In the genomic region with DNA sequence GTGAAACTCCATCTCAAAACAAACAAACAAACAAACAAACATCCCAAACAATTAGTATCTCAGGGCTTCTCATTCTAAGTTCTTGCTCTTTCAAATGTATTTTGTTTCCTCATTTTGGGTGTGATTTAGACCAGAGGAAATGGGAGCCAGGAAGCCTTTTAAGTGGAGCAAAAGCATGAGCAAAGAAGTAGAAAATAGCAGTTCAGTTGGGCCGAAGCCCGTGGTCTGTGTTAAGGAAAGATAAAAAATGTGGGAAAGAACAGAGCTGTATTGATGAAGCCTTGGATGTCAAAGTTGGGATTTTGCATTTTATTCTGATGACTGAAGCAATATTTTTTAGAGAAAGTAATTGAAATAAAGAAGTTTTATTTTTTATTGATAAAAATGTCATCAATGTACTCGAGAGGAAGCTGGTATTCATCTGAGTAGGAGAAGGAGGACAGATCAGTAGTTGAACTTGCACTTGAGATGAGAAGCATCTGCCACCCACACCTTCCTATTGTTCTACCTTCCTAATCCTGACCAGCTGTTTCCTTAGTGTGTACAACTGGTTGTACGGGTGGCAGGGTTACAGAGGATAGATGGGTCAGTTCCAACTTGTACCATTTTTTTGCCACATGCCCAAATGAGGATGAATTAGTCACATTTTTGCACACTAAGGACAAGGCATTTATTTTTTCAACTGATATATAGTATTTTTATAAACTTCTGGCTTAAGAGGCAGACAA, we compare ENCODE assay signal across 21 cellular contexts. TPM values are rescaled to one million over a fixed set of nuclear protein-coding genes. Genes with fewer than 3 reads are reported as not detected.
A peak's percentile ranks its signal among the peaks of the same experiment; 100 is the strongest.
DNase-seq lines count a peak whose midpoint lies in the region; ATAC-seq and FAIRE-seq lines count a peak whose summit lies in the region.
"Had no signal": no experiment of that assay in that cellular context is flagged by ENCODE, and none has a peak within 500 bp of the region (broad histone marks: within the 10 kb centered on the region; RNA-seq: fewer than 3 reads in every experiment).

No MANE protein-coding gene starts in this region.

- DNase-seq in GM18507 (ENCODE audit: extremely low spot score, insufficient read length, low read depth), result no peak
- DNase-seq in NCI-H1105 treated with DMSO at 0.1 percent for 48 hours (lab: John Stamatoyannopoulos, UW), result no peak
- no peak for DNase-seq in H7
- DNase-seq in Right ventricle myocardium inferior (ENCODE audit: missing footprints), result no peak
- DNase-seq: activated CD4-positive, alpha-beta T cell treated with anti-CD3 and anti-CD28 coated beads for 4 hours; activated T-cell treated with anti-CD3 and anti-CD28 coated beads, Interleukin-2, amount 50 U/mL, for 1 hour; immature natural killer cell; KG1; NCI-H1436 treated with DMSO at 0.1 percent for 48 hours; nephron progenitor cell; NK-92 treated with Interleukin-12 subunit alpha and Interleukin-12 subunit beta, amount 100 ng/mL, for 24 hours; SJCRH30; stimulated activated CD4-positive, alpha-beta T cell treated with anti-CD3 and anti-CD28 coated beads, Interleukin-2, amount 100 ng/mL, for 24 hours; stimulated activated CD8-positive, alpha-beta memory T cell treated with anti-CD3 and anti-CD28 coated beads, Interleukin-4, amount 100 ng/mL, for 48 hours; T1000 had no signal

- intact Hi-C loops in Right ventricle myocardium inferior (cut with DNase I), result no loop called here

- no peaks in the 10 kb centered on the region for H3K36me3 ChIP-seq in H7 (replicated peaks; ENCODE audit: control insufficient read depth, insufficient read depth, low read length)
- H3K36me3 ChIP-seq: SJCRH30 had no signal

- no peaks in the 10 kb centered on the region for H3K27me3 ChIP-seq in H7 (ENCODE audit: control insufficient read depth, insufficient read depth, low read length)
- H3K27me3 ChIP-seq: SJCRH30 had no signal

- ATAC-seq in GM19395 (IDR thresholded peaks at IDR 0.05; ENCODE audit: unreplicated experiment) (peak; percentile 23), HG03432 (IDR thresholded peaks at IDR 0.05; ENCODE audit: unreplicated experiment) (peak; percentile 51), esophagus mucosa (peak; percentile 97), Right ventricle myocardium inferior (no peak)
- ATAC-seq: HCT116 had no signal

- no peak overlapping the region for H3K4me3 ChIP-seq in H7 (ENCODE audit: insufficient read depth, low read depth, low read length)
- H3K4me3 ChIP-seq: lung, SJCRH30 had no signal

- peak; percentile 60 for FAIRE-seq in GM18507 (lab: Jason Lieb, UNC)
- FAIRE-seq: endometrium had no signal

RNA-seq across cellular contexts. Expression of a gene that starts 56.1 kb away (rescaled TPM):
- total RNA-seq in esophagus mucosa, result 0.28 TPM
- total RNA-seq in H7 (2014; rRNA removed; shearing (Covaris generic)), result 0.55 and 2.3 TPM in 2 replicates
- total RNA-seq in Right ventricle myocardium inferior, result 3.2 TPM

RNA-seq across cellular contexts. Expression of a gene that starts 59.6 kb away (rescaled TPM):
- total RNA-seq in esophagus mucosa, result 32.8 TPM
- total RNA-seq in H7 (2014; rRNA removed; shearing (Covaris generic)), result 48.8 and 55.5 TPM in 2 replicates
- 42.7 TPM for total RNA-seq in Right ventricle myocardium inferior
